Comparison of ENCODE assay signal across 8 cellular contexts in the genomic region with DNA sequence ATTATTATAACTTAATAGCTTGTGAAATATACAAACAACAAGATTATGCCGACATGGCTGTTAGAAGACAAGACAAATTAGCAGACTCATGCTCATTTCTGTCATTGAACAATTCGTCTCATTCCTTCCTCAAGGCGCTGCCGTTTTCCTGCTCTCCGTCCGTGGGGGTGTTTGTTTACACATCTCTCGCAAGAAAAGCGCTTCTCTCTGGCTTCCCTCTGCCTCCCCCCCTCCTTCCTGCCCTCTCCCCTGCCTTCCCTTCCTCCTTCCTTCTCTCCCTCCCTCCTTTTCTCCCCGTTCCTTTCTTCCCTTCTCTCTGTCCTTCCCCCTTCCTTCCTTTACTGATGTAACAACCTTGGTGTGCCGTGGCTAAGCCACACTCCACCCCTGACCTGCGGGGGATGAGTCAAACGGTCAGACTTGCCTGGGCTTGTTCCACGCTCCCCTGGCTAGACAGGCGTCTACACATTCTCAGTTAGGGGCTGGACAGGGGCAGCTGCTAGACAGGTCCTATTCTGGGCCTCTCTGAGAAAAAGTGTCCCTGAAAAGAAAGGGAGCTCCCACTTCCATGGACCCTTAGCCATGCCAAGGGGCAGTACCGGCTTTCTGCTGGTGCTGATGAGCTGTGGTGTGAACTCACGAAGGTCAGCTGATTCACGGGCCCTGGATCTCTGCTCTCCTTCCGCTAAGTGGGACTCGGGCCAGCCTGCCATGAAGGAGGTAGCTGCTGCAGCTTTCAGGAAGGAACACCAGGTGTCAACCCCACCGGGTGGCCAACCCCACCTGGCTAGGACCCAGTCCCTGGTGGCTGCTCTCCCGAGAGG. TPM values are rescaled to one million over a fixed set of nuclear protein-coding genes. Genes with fewer than 3 reads are reported as not detected.
DNase-seq lines count a peak whose midpoint lies in the region; ATAC-seq and TF ChIP-seq lines count a peak whose summit lies in the region.

No MANE protein-coding gene starts in this region.

- no peaks in the 10 kb centered on the region for H3K36me3 ChIP-seq in RWPE2 (ENCODE audit: low read depth)

- peak overlapping the region; percentile 78 for H3K27ac ChIP-seq in RWPE2 (ENCODE audit: poor library complexity, severe bottlenecking)

- ATAC-seq in GM18511 (IDR thresholded peaks at IDR 0.05; ENCODE audit: unreplicated experiment), result peak; percentile 88
- peak; percentile 86 for ATAC-seq in HG03432 (IDR thresholded peaks at IDR 0.05; ENCODE audit: unreplicated experiment)
- ATAC-seq in RWPE2 (ENCODE audit: low read depth), result peak; percentile 94
- ATAC-seq in omental fat pad (ENCODE audit: low FRiP score), result peak; percentile 87

- POLR2A ChIA-PET in AG04449 (lab: Yijun Ruan, JAX), result interaction anchor here (0.9 to 1.1 kb wide), 3 partner anchors 17 to 131 kb away, joined by 3 read pairs; no protein-coding TSS in a partner anchor

- TF ChIP-seq POLR2A in erythroblast (IDR thresholded peaks at IDR 0.05; ENCODE audit: low read length), result peak; percentile 57

- DNase-seq in AG04449 (ENCODE audit: low read depth, low spot score), result peak; percentile 47
- peak; percentile 84 for DNase-seq in RWPE2 (ENCODE audit: low spot score)
- peak; percentile 30 to 74 for DNase-seq in erythroblast (lab: John Stamatoyannopoulos, UW)
- DNase-seq in omental fat pad (ENCODE audit: low spot score), result no peak
- DNase-seq in activated gamma-delta T cell treated with Interleukin-2 at 50 U/mL for 16 hours, result no peak
- DNase-seq in NCI-H1694 (lab: John Stamatoyannopoulos, UW), result no peak

- CTCF ChIA-PET in AG04449 (lab: Yijun Ruan, JAX), result interaction anchor here (0.9 to 16.9 kb wide), 5 partner anchors 8 to 93 kb away, joined by 3 to 591 read pairs (median 17); no protein-coding TSS in a partner anchor

- no peaks in the 10 kb centered on the region for H3K9me3 ChIP-seq in RWPE2 (ENCODE audit: severe bottlenecking)

- no peaks in the 10 kb centered on the region for H3K27me3 ChIP-seq in RWPE2 (ENCODE audit: insufficient read depth, poor library complexity, severe bottlenecking)

- H3K4me3 ChIP-seq in AG04449 (ENCODE audit: low read depth, low read length) (no peak overlapping the region), RWPE2 (ENCODE audit: severe bottlenecking) (no peak overlapping the region)

- peak; percentile 22 for TF ChIP-seq CTCF in AG04449 (IDR thresholded peaks at IDR 0.05; ENCODE audit: insufficient read depth, low read length, missing control alignments)
- TF ChIP-seq CTCF in RWPE2 (IDR thresholded peaks at IDR 0.05; ENCODE audit: poor library complexity, severe bottlenecking), result no peak
- no peak for TF ChIP-seq CTCF in omental fat pad (IDR thresholded peaks at IDR 0.05)

- H3K4me1 ChIP-seq in RWPE2 (ENCODE audit: insufficient read depth, poor library complexity, severe bottlenecking), result peaks cover 19% of the 10 kb centered on the region

RNA-seq across cellular contexts. Expression of gene SPTLC1, which starts 32.0 kb away (rescaled TPM):
- total RNA-seq in omental fat pad, result 10 to 100 TPM; 71.1 to 92.0 (median 89.1) TPM

Comparison
In these comparisons a context has a peak if more than half of its experiments do, and no peak if none do; other contexts are left out.
1. DNase-seq: peak in AG04449 (single experiment), RWPE2 (single experiment) and erythroblast (2 of 2); none in omental fat pad (single experiment), activated gamma-delta T cell treated with Interleukin-2 at 50 U/mL for 16 hours (single experiment) and NCI-H1694 (single experiment).
2. Peak in every context shown above with its lines, with median percentiles within 50 percentile points of each other: ATAC-seq.